ENCODE assay signal across 31 cellular contexts in genomic region chr13:30410705-30411125, GRCh38. TPM values are rescaled to one million over a fixed set of nuclear protein-coding genes. Genes with fewer than 3 reads are reported as not detected.
DNase-seq lines count a peak whose midpoint lies in the region; ATAC-seq and TF ChIP-seq lines count a peak whose summit lies in the region.
"Had no signal": no experiment of that assay in that cellular context is flagged by ENCODE, and none has a peak within 500 bp of the region (broad histone marks: within the 10 kb centered on the region; RNA-seq: fewer than 3 reads in every experiment).

No MANE protein-coding gene starts in this region.

- DNase-seq in left ventricle myocardium inferior (no peak), left ventricle myocardium superior (no peak), brain microvascular endothelial cell (no peak), osteoblast (ENCODE audit: insufficient read length, low spot score, missing footprints) (peak; percentile 47), vagina (ENCODE audit: extremely low spot score in 2 of 2) (no peak), natural killer cell (no peak), midbrain (lab: John Stamatoyannopoulos, UW) (no peak)
- DNase-seq: activated CD4-positive, alpha-beta T cell treated with anti-CD3 and anti-CD28 coated beads, Interleukin-2, amount 10 ng/mL, durations not matched to agents 7 days and 5 days; activated CD8-positive, alpha-beta memory T cell treated with anti-CD3 and anti-CD28 coated beads, Interleukin-2, amount 10 ng/mL, durations not matched to agents 7 days and 5 days; activated naive CD4-positive, alpha-beta T cell treated with anti-CD3 and anti-CD28 coated beads, Interleukin-2, amount 50 U/mL, for 16 hours; aorta; Calu3; left colon; naive thymus-derived CD8-positive, alpha-beta T cell; NCI-H1092 treated with DMSO at 0.1 percent for 48 hours; NCI-H2029; NCI-H82; T-helper 9 cell; WERI-Rb-1 had no signal

- no peak for TF ChIP-seq POLR2A in vagina (IDR thresholded peaks at IDR 0.05)

- H3K27ac Mint-ChIP-seq in natural killer cell: no peak overlapping the region
- H3K27ac Mint-ChIP-seq: activated CD4-positive, alpha-beta T cell treated with anti-CD3 and anti-CD28 coated beads, Interleukin-2, amount 10 ng/mL, durations not matched to agents 7 days and 5 days; activated CD8-positive, alpha-beta memory T cell treated with anti-CD3 and anti-CD28 coated beads, Interleukin-2, amount 10 ng/mL, durations not matched to agents 7 days and 5 days; stimulated activated naive CD8-positive, alpha-beta T cell treated with anti-CD3 and anti-CD28 coated beads, Interleukin-15, Interleukin-2, amounts not matched to agents 100 ng/mL and 50 ng/mL, for 24 hours had no signal

- no peaks in the 10 kb centered on the region for H3K9me3 ChIP-seq in left ventricle myocardium inferior (replicated peaks)
- no peaks in the 10 kb centered on the region for H3K9me3 ChIP-seq in osteoblast (ENCODE audit: low read depth, low read length)
- no peaks in the 10 kb centered on the region for H3K9me3 ChIP-seq in vagina

- intact Hi-C loops in left ventricle myocardium inferior (cut with micrococcal nuclease): loop anchor here (10.0 kb wide), 1 partner anchor 54 kb away; the partner anchor contains the start of gene HMGB1
- intact Hi-C loops in left ventricle myocardium superior (cut with micrococcal nuclease): no loop called here
- intact Hi-C loops in vagina (cut with DNase I): no loop called here
- intact Hi-C loops in natural killer cell (cut with micrococcal nuclease): no loop called here

- H3K4me3 Mint-ChIP-seq in natural killer cell: no peak overlapping the region
- H3K4me3 Mint-ChIP-seq: activated CD4-positive, alpha-beta T cell treated with anti-CD3 and anti-CD28 coated beads, Interleukin-2, amount 10 ng/mL, durations not matched to agents 7 days and 5 days; activated CD8-positive, alpha-beta memory T cell treated with anti-CD3 and anti-CD28 coated beads, Interleukin-2, amount 10 ng/mL, durations not matched to agents 7 days and 5 days; central memory CD8-positive, alpha-beta T cell; naive thymus-derived CD8-positive, alpha-beta T cell; stimulated activated naive CD8-positive, alpha-beta T cell treated with anti-CD3 and anti-CD28 coated beads, Interleukin-15, Interleukin-2, amounts not matched to agents 100 ng/mL and 50 ng/mL, for 24 hours had no signal

- H3K4me1 Mint-ChIP-seq in natural killer cell: peaks cover 26 to 31% of the 10 kb centered on the region in 2 donors

- no peaks in the 10 kb centered on the region for H3K9me3 Mint-ChIP-seq in natural killer cell
- H3K9me3 Mint-ChIP-seq: activated CD4-positive, alpha-beta T cell treated with anti-CD3 and anti-CD28 coated beads, Interleukin-2, amount 10 ng/mL, durations not matched to agents 7 days and 5 days; central memory CD8-positive, alpha-beta T cell; naive thymus-derived CD8-positive, alpha-beta T cell; stimulated activated naive CD8-positive, alpha-beta T cell treated with anti-CD3 and anti-CD28 coated beads, Interleukin-15, Interleukin-2, amounts not matched to agents 100 ng/mL and 50 ng/mL, for 24 hours had no signal

- H3K27ac ChIP-seq in left ventricle myocardium inferior (replicated peaks) (peak overlapping the region; percentile 81), brain microvascular endothelial cell (peak overlapping the region; percentile 56), osteoblast (ENCODE audit: low read depth, low read length) (peak overlapping the region; percentile 71), vagina (peak overlapping the region; percentile 92)
- H3K27ac ChIP-seq: parathyroid adenoma, WERI-Rb-1 had no signal

- no peaks in the 10 kb centered on the region for H4K20me1 ChIP-seq in osteoblast (ENCODE audit: insufficient read depth, low read length)

- ATAC-seq in left ventricle myocardium superior (no peak), natural killer cell (no peak), GM21825 (IDR thresholded peaks at IDR 0.05; ENCODE audit: unreplicated experiment) (no peak)
- ATAC-seq: activated CD8-positive, alpha-beta memory T cell treated with anti-CD3 and anti-CD28 coated beads, Interleukin-2, amount 10 ng/mL, durations not matched to agents 7 days and 5 days; HepG2; left colon; naive thymus-derived CD8-positive, alpha-beta T cell had no signal

- H3K4me3 ChIP-seq in left ventricle myocardium inferior (no peak overlapping the region), brain microvascular endothelial cell (ENCODE audit: low read depth, low read length) (no peak overlapping the region), osteoblast (ENCODE audit: insufficient read depth, low read length) (no peak overlapping the region), vagina (no peak overlapping the region)
- H3K4me3 ChIP-seq: HAP-1 had no signal

- no peaks in the 10 kb centered on the region for H3K36me3 Mint-ChIP-seq in natural killer cell
- H3K36me3 Mint-ChIP-seq: activated CD8-positive, alpha-beta memory T cell treated with anti-CD3 and anti-CD28 coated beads, Interleukin-2, amount 10 ng/mL, durations not matched to agents 7 days and 5 days; naive thymus-derived CD8-positive, alpha-beta T cell had no signal

- H3K4me2 ChIP-seq in osteoblast (ENCODE audit: insufficient read depth, low read length): peak overlapping the region; percentile 4

- no peaks in the 10 kb centered on the region for H3K27me3 Mint-ChIP-seq in natural killer cell (ENCODE audit: low read depth in 2 of 2)
- H3K27me3 Mint-ChIP-seq: central memory CD8-positive, alpha-beta T cell; naive thymus-derived CD8-positive, alpha-beta T cell; stimulated activated naive CD8-positive, alpha-beta T cell treated with anti-CD3 and anti-CD28 coated beads, Interleukin-15, Interleukin-2, amounts not matched to agents 100 ng/mL and 50 ng/mL, for 24 hours had no signal

- H3K27me3 ChIP-seq in left ventricle myocardium inferior (ENCODE audit: low read depth) (no peaks in the 10 kb centered on the region), brain microvascular endothelial cell (replicated peaks) (no peaks in the 10 kb centered on the region), osteoblast (ENCODE audit: insufficient read depth, low read length) (peaks cover 2% of the 10 kb centered on the region), vagina (no peaks in the 10 kb centered on the region)

- no peaks in the 10 kb centered on the region for H3K79me2 ChIP-seq in osteoblast (ENCODE audit: insufficient read depth, low read length)
- H3K79me2 ChIP-seq: parathyroid adenoma had no signal

- in situ Hi-C loops in brain microvascular endothelial cell (cut with HindIII; ENCODE audit: low pct_ligation_motif_present, low sequenced_read_pairs): no loop called here

- H3K36me3 ChIP-seq in left ventricle myocardium inferior (no peaks in the 10 kb centered on the region), brain microvascular endothelial cell (replicated peaks) (no peaks in the 10 kb centered on the region), osteoblast (ENCODE audit: insufficient read depth, low read length) (no peaks in the 10 kb centered on the region), vagina (no peaks in the 10 kb centered on the region)
- H3K36me3 ChIP-seq: HAP-1, WERI-Rb-1 had no signal

- H2AFZ ChIP-seq in osteoblast (ENCODE audit: low read length): no peak overlapping the region
- H2AFZ ChIP-seq: parathyroid adenoma had no signal

- H3K4me1 ChIP-seq in left ventricle myocardium inferior (peaks cover 24% of the 10 kb centered on the region), osteoblast (ENCODE audit: insufficient read depth, low read length) (peaks cover 28% of the 10 kb centered on the region), vagina (peaks cover 28% of the 10 kb centered on the region)

- TF ChIP-seq CTCF in left ventricle myocardium inferior (IDR thresholded peaks at IDR 0.05; ENCODE audit: borderline replicate concordance) (no peak), brain microvascular endothelial cell (IDR thresholded peaks at IDR 0.05; ENCODE audit: low read depth, low read length, missing control alignments) (no peak), osteoblast (IDR thresholded peaks at IDR 0.05; ENCODE audit: extremely low read depth, low read depth, low read length) (no peak), vagina (IDR thresholded peaks at IDR 0.05) (no peak), natural killer cell (IDR thresholded peaks at IDR 0.05) (no peak)

RNA-seq across cellular contexts. Expression of gene UBE2L5, which starts 11.6 kb away (rescaled TPM):
- total RNA-seq in left ventricle myocardium inferior: not detected
- not detected for total RNA-seq in left ventricle myocardium superior
- 0.59 TPM in 1 of 2 replicates, not detected in the other for total RNA-seq in osteoblast
- total RNA-seq in vagina: not detected
- not detected for total RNA-seq in natural killer cell
- total RNA-seq: A172; activated CD8-positive, alpha-beta memory T cell treated with anti-CD3 and anti-CD28 coated beads, Interleukin-2, amount 10 ng/mL, durations not matched to agents 7 days and 5 days; Calu3; fibroblast of villous mesenchyme; left colon; LHCN-M2; naive thymus-derived CD8-positive, alpha-beta T cell; right cardiac atrium; Right ventricle myocardium inferior; ureter had no signal

RNA-seq across cellular contexts. Expression of gene HMGB1, which starts 55.0 kb away (rescaled TPM):
- total RNA-seq in left ventricle myocardium inferior (161 TPM), left ventricle myocardium superior (180 TPM), osteoblast (65.1 and 71.7 TPM in 2 replicates), vagina (215 TPM), natural killer cell (100 to 1,000 TPM; 397 to 449 (median 409) TPM)
